Comparison of ENCODE assay signal across 2 cellular contexts in the genomic region with DNA sequence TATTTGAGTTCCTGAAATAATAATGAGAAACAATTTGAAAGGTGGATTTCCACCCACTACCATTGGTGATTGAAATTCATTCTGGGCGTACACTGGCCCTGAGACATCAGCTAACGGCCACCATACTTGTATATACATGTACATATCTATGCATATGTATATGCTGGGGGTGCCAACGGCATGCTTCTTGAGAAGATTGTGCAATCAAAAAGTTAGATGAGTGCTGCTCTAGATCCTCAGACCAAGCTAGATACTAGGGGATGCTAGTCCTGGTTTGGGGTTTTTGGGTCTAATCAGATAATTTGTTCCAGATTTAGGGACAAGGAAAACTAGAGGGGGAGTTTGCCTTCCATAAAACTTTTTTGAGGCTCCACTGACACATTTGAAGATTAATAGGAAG.
TF ChIP-seq lines count a peak whose summit lies in the region.

No MANE protein-coding gene starts in this region.

TF ChIP-seq in IMR-90, 13 proteins besides CTCF, POLR2A, EP300 and RAD21:
- no peak for TF ChIP-seq RCOR1 (IDR thresholded peaks at IDR 0.05; ENCODE audit: insufficient replicate concordance, low read length)
- peak; percentile 84 for TF ChIP-seq CEBPB (IDR thresholded peaks at IDR 0.05; ENCODE audit: low read depth, low read length)

TF ChIP-seq in H1, 55 proteins besides CTCF, POLR2A, EP300 and RAD21:
- TF ChIP-seq CEBPB (IDR thresholded peaks at IDR 0.05; ENCODE audit: low read depth, low read length) (peak; percentile 43; the same call in 1 of the 2 replicates), KDM5A (IDR thresholded peaks at IDR 0.05; ENCODE audit: low read length) (no peak)
